Comparison of ENCODE assay signal across 8 cellular contexts in genomic region chr1:66351913-66352312, GRCh38.
A peak's percentile ranks its signal among the peaks of the same experiment; 100 is the strongest.
DNase-seq lines count a peak whose midpoint lies in the region; ATAC-seq and TF ChIP-seq lines count a peak whose summit lies in the region.

No MANE protein-coding gene starts in this region.

- peak overlapping the region; percentile 83 for H3K4me3 Mint-ChIP-seq in HFFc6

- H3K27ac ChIP-seq in esophagus muscularis mucosa (replicated peaks in 1 of 4) = peak overlapping the region in 3 of 4 donors; percentile 5 to 32 (median 25)

- TF ChIP-seq POLR2A in esophagus muscularis mucosa (IDR thresholded peaks at IDR 0.05; ENCODE audit: low read depth) = no peak

- H3K27me3 Mint-ChIP-seq in HFFc6 (ENCODE audit: insufficient read depth) = peaks cover 10% of the 10 kb centered on the region

- TF ChIP-seq CTCF in HFFc6 (IDR thresholded peaks at IDR 0.05) = no peak
- no peak for TF ChIP-seq CTCF in esophagus muscularis mucosa (IDR thresholded peaks at IDR 0.05)

- no peak for DNase-seq in HFFc6
- peak; percentile 35 for DNase-seq in NCI-H226
- DNase-seq in esophagus muscularis mucosa (ENCODE audit: extremely low spot score) = no peak
- no peak for DNase-seq in medulla oblongata (ENCODE audit: extremely low spot score)
- no peak for DNase-seq in HUDEP-2 (lab: John Stamatoyannopoulos, UW; ENCODE audit: unreplicated experiment in 76 of 76)
- DNase-seq in HuH-7.5 (ENCODE audit: low spot score) = no peak
- DNase-seq in activated CD4-positive, alpha-beta T cell treated with anti-CD3 and anti-CD28 coated beads, Interleukin-2, amount 50 U/mL, for 4 hours = no peak

- H3K36me3 Mint-ChIP-seq in HFFc6 (ENCODE audit: low read depth) = peaks cover 52% of the 10 kb centered on the region

- no peak for TF ChIP-seq EP300 in esophagus muscularis mucosa (IDR thresholded peaks at IDR 0.05)

- no peaks in the 10 kb centered on the region for H3K27me3 ChIP-seq in esophagus muscularis mucosa

- no peaks in the 10 kb centered on the region for H3K9me3 ChIP-seq in esophagus muscularis mucosa

- no peaks in the 10 kb centered on the region for H3K36me3 ChIP-seq in esophagus muscularis mucosa

- intact Hi-C loops in esophagus muscularis mucosa (cut with DNase I) = no loop called here

- peak; percentile 29 for ATAC-seq in GM18519 (IDR thresholded peaks at IDR 0.05; ENCODE audit: low FRiP score, unreplicated experiment)

- H3K4me1 Mint-ChIP-seq in HFFc6 (ENCODE audit: low read depth) = peaks cover 98% of the 10 kb centered on the region

- no peak overlapping the region for H3K4me3 ChIP-seq in esophagus muscularis mucosa

- H3K4me1 ChIP-seq in esophagus muscularis mucosa = peaks cover 52 to 62% (median 57%) of the 10 kb centered on the region in 4 donors

- 94% methylated on average over 3 of the region's 3 CpGs for WGBS in esophagus muscularis mucosa

- H3K27ac Mint-ChIP-seq in HFFc6 = peak overlapping the region; percentile 88

- no peaks in the 10 kb centered on the region for H3K9me3 Mint-ChIP-seq in HFFc6
